Comparison of ENCODE assay signal across 3 cellular contexts in genomic region chr9:21959268-21959667, GRCh38. TPM values are rescaled to one million over a fixed set of nuclear protein-coding genes. Genes with fewer than 3 reads are reported as not detected.
"Had no signal": no experiment of that assay in that cellular context is flagged by ENCODE, and none has a peak within 500 bp of the region (broad histone marks: within the 10 kb centered on the region; RNA-seq: fewer than 3 reads in every experiment).

No MANE protein-coding gene starts in this region.

RNA-seq across cellular contexts. Expression of gene CDKN2A, which starts 34.9 kb away (rescaled TPM):
- total RNA-seq: SK-MEL-5 had no signal

RNA-seq across cellular contexts. Expression of gene CDKN2B-AS1, which starts 35.3 kb away (rescaled TPM):
- total RNA-seq: Right ventricle myocardium inferior, Right ventricle myocardium superior, SK-MEL-5 had no signal

RNA-seq across cellular contexts. Expression of gene CDKN2B, which starts 49.8 kb away (rescaled TPM):
- total RNA-seq: SK-MEL-5 had no signal
